9 cellular contexts compared by ENCODE assay signal in genomic region chr20:54532573-54532972, GRCh38. TPM values are rescaled to one million over a fixed set of nuclear protein-coding genes. Genes with fewer than 3 reads are reported as not detected.
"Had no signal": no experiment of that assay in that cellular context is flagged by ENCODE, and none has a peak within 500 bp of the region (broad histone marks: within the 10 kb centered on the region; RNA-seq: fewer than 3 reads in every experiment).

No MANE protein-coding gene starts in this region.

- H3K4me3 ChIP-seq: K562 had no signal

- H3K9ac ChIP-seq: KMS-11 had no signal

- H3K4me2 ChIP-seq: KMS-11 had no signal

- FAIRE-seq: HepG2, K562 had no signal

- DNase-seq: IMR-90, KBM-7, KG1 had no signal

- H3K27ac ChIP-seq: HL-60, KMS-11 had no signal

- ATAC-seq: HepG2, K562 had no signal

RNA-seq across cellular contexts. Expression of gene DOK5, which starts 57.2 kb away (rescaled TPM):
- total RNA-seq: HepG2, HT-29, K562 had no signal
- polyA plus RNA-seq: HepG2, IgD-negative memory B cell, K562 had no signal
